In the genomic region with DNA sequence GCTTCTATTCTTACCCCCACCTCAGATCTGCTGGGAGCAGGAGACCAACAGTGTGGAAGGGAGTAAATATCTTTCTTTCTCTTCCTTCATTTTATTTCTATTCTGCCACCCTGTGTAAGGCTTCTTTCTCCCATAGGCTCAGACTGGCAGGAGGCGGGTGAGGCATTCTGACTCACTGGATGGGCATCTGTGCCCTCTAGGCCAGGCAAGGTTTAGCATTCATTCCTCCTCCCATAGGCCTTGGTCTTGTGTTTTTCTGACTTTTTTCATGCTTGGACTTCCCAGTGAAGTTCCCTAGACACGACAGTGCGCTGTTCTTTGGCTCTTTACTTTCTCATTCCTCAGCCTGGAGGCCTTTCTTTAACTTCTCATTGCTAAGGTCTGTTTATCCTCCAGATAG, we compare ENCODE assay signal across 13 cellular contexts.
A peak's percentile ranks its signal among the peaks of the same experiment; 100 is the strongest.
DNase-seq lines count a peak whose midpoint lies in the region; ATAC-seq, FAIRE-seq and TF ChIP-seq lines count a peak whose summit lies in the region.
"Had no signal": no experiment of that assay in that cellular context is flagged by ENCODE, and none has a peak within 500 bp of the region (broad histone marks: within the 10 kb centered on the region; RNA-seq: fewer than 3 reads in every experiment).

No MANE protein-coding gene starts in this region.

- no peaks in the 10 kb centered on the region for H3K27me3 ChIP-seq in GM23248 (replicated peaks; ENCODE audit: insufficient read depth)
- H3K27me3 ChIP-seq: testis had no signal

- peak; percentile 92 for FAIRE-seq in RCC 7860 (lab: Jason Lieb, UNC)
- FAIRE-seq: D721Med had no signal

- no peak for TF ChIP-seq CTCF in epithelial cell of esophagus (IDR thresholded peaks at IDR 0.05; ENCODE audit: insufficient read depth, low read depth, low read length, missing control alignments)

- H3F3A ChIP-seq in GM23248 (ENCODE audit: insufficient read depth), result peaks cover 10% of the 10 kb centered on the region; the same call in 1 of the 2 replicates

- no peaks in the 10 kb centered on the region; the same call in 1 of the 2 replicates for H3K36me3 ChIP-seq in GM23248 (ENCODE audit: low read depth)

- in situ Hi-C loops in GM23248 (cut with MboI), result no loop called here

- no peaks in the 10 kb centered on the region for H4K20me1 ChIP-seq in GM23248 (ENCODE audit: insufficient read depth)

- H3K79me2 ChIP-seq in GM23248 (ENCODE audit: insufficient read depth), result no peaks in the 10 kb centered on the region

- ATAC-seq in HG03565 (IDR thresholded peaks at IDR 0.05; ENCODE audit: unreplicated experiment), result no peak
- no peak for ATAC-seq in GM18907 (IDR thresholded peaks at IDR 0.05; ENCODE audit: unreplicated experiment)

- peaks cover 25% of the 10 kb centered on the region for H3K4me1 ChIP-seq in GM23248 (ENCODE audit: insufficient read depth)
- H3K4me1 ChIP-seq: testis had no signal

- H3K4me2 ChIP-seq in GM23248 (ENCODE audit: unreplicated experiment), result peak overlapping the region; percentile 4

- no peaks in the 10 kb centered on the region for H3K9me3 ChIP-seq in GM23248 (ENCODE audit: low read depth)
- H3K9me3 ChIP-seq: testis had no signal

- H2AFZ ChIP-seq in GM23248, result peak overlapping the region; percentile 71

- DNase-seq in GM23248 (peak; percentile 67), RCC 7860 (ENCODE audit: low spot score) (peak; percentile 85), epithelial cell of esophagus (ENCODE audit: low read depth) (peak; percentile 89), renal cortical epithelial cell (ENCODE audit: low read depth) (peak; percentile 96), AML-193 (lab: John Stamatoyannopoulos, UW) (no peak), globus pallidus (ENCODE audit: low spot score) (no peak)
- DNase-seq: activated B cell treated with CpG ODN at 0.5 μM for 24 hours, NCI-H2029, RPMI8226, testis had no signal

- no peaks in the 10 kb centered on the region for H3K9me2 ChIP-seq in GM23248 (ENCODE audit: insufficient read depth)

- WGBS in GM23248 (ENCODE audit: low coverage in 1 of 2, low lambda C conversion rate in 2 of 2, missing lambda C conversion rate in 2 of 2), 2 experiments, result 72 to 78% methylated on average over 3 of the region's 3 CpGs

- peak overlapping the region; percentile 30 for H3K9ac ChIP-seq in GM23248

- peak overlapping the region; percentile 22 for H3K27ac ChIP-seq in GM23248
- H3K27ac ChIP-seq: testis had no signal

- H3K4me3 ChIP-seq in GM23248, result no peak overlapping the region
- H3K4me3 ChIP-seq in epithelial cell of esophagus (ENCODE audit: low read length), result no peak overlapping the region
- H3K4me3 ChIP-seq: testis had no signal

Comparison
In these comparisons a context has a peak if more than half of its experiments do, and no peak if none do; other contexts are left out.
1. DNase-seq: peak in GM23248 (single experiment), RCC 7860 (single experiment), epithelial cell of esophagus (single experiment) and renal cortical epithelial cell (single experiment); none in AML-193 (0 of 2) and globus pallidus (single experiment).